In genomic region chr6:81995548-81996289, GRCh38 we compare ENCODE assay signal across 14 cellular contexts.
DNase-seq lines count a peak whose midpoint lies in the region; ATAC-seq and TF ChIP-seq lines count a peak whose summit lies in the region.
"Had no signal": no experiment of that assay in that cellular context is flagged by ENCODE, and none has a peak within 500 bp of the region (broad histone marks: within the 10 kb centered on the region; RNA-seq: fewer than 3 reads in every experiment).

No MANE protein-coding gene starts in this region.

- H3K27ac ChIP-seq in AG04450 (ENCODE audit: low read depth, low read length) (peak overlapping the region; percentile 58), SJSA1 (peak overlapping the region; percentile 76)
- H3K27ac ChIP-seq: WERI-Rb-1 had no signal

- DNase-seq in AG04450 (ENCODE audit: low read depth, low spot score) = no peak
- peak; percentile 55 for DNase-seq in HFFc6
- peak in 1 of 2 experiments; percentile 25 for DNase-seq in SJSA1 (ENCODE audit: low read depth in 1 of 2, low spot score in 2 of 2)
- peak; percentile 64 for DNase-seq in fibroblast of the aortic adventitia (ENCODE audit: low read depth)
- DNase-seq in activated naive CD4-positive, alpha-beta T cell treated with anti-CD3 and anti-CD28 coated beads for 36 hours = no peak
- no peak for DNase-seq in NCI-H2107 treated with DMSO at 0.1 percent for 48 hours (lab: John Stamatoyannopoulos, UW; ENCODE audit: unreplicated experiment)
- DNase-seq in superior temporal gyrus (ENCODE audit: extremely low spot score) = no peak
- DNase-seq: cortex of kidney, heart right ventricle, NCI-H1417 treated with DMSO at 0.1 percent for 48 hours, WERI-Rb-1 had no signal

- peak overlapping the region; percentile 69 for H3K4me3 Mint-ChIP-seq in HFFc6
- H3K4me3 Mint-ChIP-seq in activated naive CD4-positive, alpha-beta T cell treated with anti-CD3 and anti-CD28 coated beads for 36 hours = no peak overlapping the region
- H3K4me3 Mint-ChIP-seq: activated T-helper 1 cell treated with anti-CD3 and anti-CD28 coated beads, Interleukin-12 subunit alpha, Interleukin-12 subunit beta, Interleukin-2, Interleukin-4 antibody, amounts not matched to agents 30 ng/mL and 10 ng/mL and 1 ng/mL, durations not matched to agents 14 hours and 24 hours and 36 hours; B cell had no signal

- no peaks in the 10 kb centered on the region for H3K9me3 Mint-ChIP-seq in HFFc6
- no peaks in the 10 kb centered on the region for H3K9me3 Mint-ChIP-seq in activated naive CD4-positive, alpha-beta T cell treated with anti-CD3 and anti-CD28 coated beads for 36 hours
- H3K9me3 Mint-ChIP-seq: activated T-helper 1 cell treated with anti-CD3 and anti-CD28 coated beads, Interleukin-12 subunit alpha, Interleukin-12 subunit beta, Interleukin-2, Interleukin-4 antibody, amounts not matched to agents 30 ng/mL and 10 ng/mL and 1 ng/mL, durations not matched to agents 14 hours and 24 hours and 36 hours had no signal

- intact Hi-C loops in activated naive CD4-positive, alpha-beta T cell treated with anti-CD3 and anti-CD28 coated beads for 36 hours (cut with micrococcal nuclease) = no loop called here

- H3K9me3 ChIP-seq in AG04450 (ENCODE audit: control insufficient read depth, insufficient read depth, low read length) (no peaks in the 10 kb centered on the region), SJSA1 (replicated peaks) (no peaks in the 10 kb centered on the region)
- H3K9me3 ChIP-seq: heart right ventricle had no signal

- no peak for ATAC-seq in HG02840 (IDR thresholded peaks at IDR 0.05; ENCODE audit: low FRiP score, unreplicated experiment)
- ATAC-seq: heart right ventricle had no signal

- H3K4me1 ChIP-seq in SJSA1 (replicated peaks) = peaks cover 43% of the 10 kb centered on the region

- H3K27me3 ChIP-seq in AG04450 (ENCODE audit: control insufficient read depth, insufficient read depth, low read length) = no peaks in the 10 kb centered on the region
- no peaks in the 10 kb centered on the region for H3K27me3 ChIP-seq in SJSA1 (replicated peaks)
- H3K27me3 ChIP-seq: heart right ventricle had no signal

- POLR2A ChIA-PET in AG04450 (lab: Yijun Ruan, JAX) = interaction anchor here (1.4 to 1.6 kb wide), 2 partner anchors 56 to 243 kb away, joined by 3 to 8 read pairs; no protein-coding TSS in a partner anchor

- H3K4me3 ChIP-seq in AG04450 (ENCODE audit: low read depth, low read length) = no peak overlapping the region
- no peak overlapping the region for H3K4me3 ChIP-seq in SJSA1
- no peak overlapping the region for H3K4me3 ChIP-seq in fibroblast of the aortic adventitia (ENCODE audit: low read depth, low read length)
- H3K4me3 ChIP-seq: heart right ventricle had no signal

- CTCF ChIA-PET in AG04450 (lab: Charles Lee) = interaction anchor here (0.5 to 4.5 kb wide), 2 partner anchors 10 to 99 kb away, joined by 4 to 22 read pairs; no protein-coding TSS in a partner anchor
- CTCF ChIA-PET in activated naive CD4-positive, alpha-beta T cell treated with anti-CD3 and anti-CD28 coated beads for 36 hours (lab: Charles Lee) = no interaction called here

- no peaks in the 10 kb centered on the region for H3K27me3 Mint-ChIP-seq in HFFc6 (ENCODE audit: insufficient read depth)
- H3K27me3 Mint-ChIP-seq in activated naive CD4-positive, alpha-beta T cell treated with anti-CD3 and anti-CD28 coated beads for 36 hours (ENCODE audit: low read depth) = peaks cover 2% of the 10 kb centered on the region
- H3K27me3 Mint-ChIP-seq: B cell had no signal

- no peaks in the 10 kb centered on the region for H3K36me3 ChIP-seq in SJSA1
- H3K36me3 ChIP-seq: heart right ventricle, WERI-Rb-1 had no signal

- H3K4me1 Mint-ChIP-seq in HFFc6 (ENCODE audit: low read depth) = peaks cover 62% of the 10 kb centered on the region
- H3K4me1 Mint-ChIP-seq in activated naive CD4-positive, alpha-beta T cell treated with anti-CD3 and anti-CD28 coated beads for 36 hours (ENCODE audit: low read depth) = no peaks in the 10 kb centered on the region
- H3K4me1 Mint-ChIP-seq: B cell had no signal

- TF ChIP-seq CTCF in AG04450 (IDR thresholded peaks at IDR 0.05; ENCODE audit: low read depth, low read length) = no peak
- TF ChIP-seq CTCF in HFFc6 (IDR thresholded peaks at IDR 0.05) = no peak
- no peak for TF ChIP-seq CTCF in fibroblast of the aortic adventitia (IDR thresholded peaks at IDR 0.05; ENCODE audit: insufficient read depth, low read length)

- H3K27ac Mint-ChIP-seq in HFFc6 = peak overlapping the region; percentile 98
- no peak overlapping the region for H3K27ac Mint-ChIP-seq in activated naive CD4-positive, alpha-beta T cell treated with anti-CD3 and anti-CD28 coated beads for 36 hours
- H3K27ac Mint-ChIP-seq: activated T-helper 1 cell treated with anti-CD3 and anti-CD28 coated beads, Interleukin-12 subunit alpha, Interleukin-12 subunit beta, Interleukin-2, Interleukin-4 antibody, amounts not matched to agents 30 ng/mL and 10 ng/mL and 1 ng/mL, durations not matched to agents 14 hours and 24 hours and 36 hours; B cell had no signal

- H3K36me3 Mint-ChIP-seq in HFFc6 (ENCODE audit: low read depth) = peaks cover 4% of the 10 kb centered on the region; the same call in 1 of the 2 replicates
- no peaks in the 10 kb centered on the region for H3K36me3 Mint-ChIP-seq in activated naive CD4-positive, alpha-beta T cell treated with anti-CD3 and anti-CD28 coated beads for 36 hours (ENCODE audit: low read depth)

Comparison
In these comparisons a context has a peak if more than half of its experiments do, and no peak if none do; other contexts are left out.
1. DNase-seq: peak in HFFc6 (single experiment) and fibroblast of the aortic adventitia (single experiment); none in AG04450 (single experiment), activated naive CD4-positive, alpha-beta T cell treated with anti-CD3 and anti-CD28 coated beads for 36 hours (single experiment), NCI-H2107 treated with DMSO at 0.1 percent for 48 hours (single experiment) and superior temporal gyrus (single experiment).